In genomic region chr3:195954752-195955119, GRCh38 we compare ENCODE assay signal across 8 cellular contexts. TPM values are rescaled to one million over a fixed set of nuclear protein-coding genes. Genes with fewer than 3 reads are reported as not detected.
DNase-seq lines count a peak whose midpoint lies in the region; ATAC-seq and TF ChIP-seq lines count a peak whose summit lies in the region.
"Not testable (repeated sequence)": the region's sequence is repeated elsewhere in the genome, so short reads cannot be mapped to it uniquely, and the experiment has no call there.

No MANE protein-coding gene starts in this region.

- H3K36me3 ChIP-seq in ascending aorta = peaks cover 0 to 11% of the 10 kb centered on the region in 2 donors
- H3K36me3 ChIP-seq in heart left ventricle = peaks cover 0 to 20% (median 12%) of the 10 kb centered on the region in 9 donors
- peaks cover 0 to 15% (median 7%) of the 10 kb centered on the region in 4 donors for H3K36me3 ChIP-seq in stomach

- WGBS in heart left ventricle, 4 donors = 1 to 2% methylated on average over 6 to 12 of the region's 27 CpGs; no CpG with 5 or more reads in 2 of the 4 donors
- 0 to 2% (median 1%) methylated on average over 9 to 15 of the region's 27 CpGs; no CpG with 5 or more reads in 1 of the 5 donors for WGBS in stomach, 5 donors

- peak overlapping the region; percentile 26 to 62 for H3K4me3 ChIP-seq in ascending aorta
- peak overlapping the region in 9 of 12 donors; percentile 28 to 58 (median 50) for H3K4me3 ChIP-seq in heart left ventricle
- peak overlapping the region; percentile 42 to 50 (median 42) for H3K4me3 ChIP-seq in stomach

- not testable (repeated sequence) for H3K27ac Mint-ChIP-seq in activated B cell treated with CpG ODN at 0.5 μM for 24 hours

- POLR2A ChIA-PET in activated B cell treated with CpG ODN at 0.5 μM for 24 hours (lab: Charles Lee) = not testable (repeated sequence)

- H3K4me1 ChIP-seq in ascending aorta = not testable (repeated sequence)
- peaks cover 0 to 14% (median 1%) of the 10 kb centered on the region in 12 donors for H3K4me1 ChIP-seq in heart left ventricle
- peaks cover 0 to 14% (median 4%) of the 10 kb centered on the region in 4 donors for H3K4me1 ChIP-seq in stomach

- peak overlapping the region; percentile 28 for H3K4me3 Mint-ChIP-seq in activated B cell treated with CpG ODN at 0.5 μM for 24 hours

- not testable (repeated sequence) for TF ChIP-seq CTCF in activated B cell treated with CpG ODN at 0.5 μM for 24 hours (IDR thresholded peaks at IDR 0.05); ascending aorta (IDR thresholded peaks at IDR 0.05); heart left ventricle (IDR thresholded peaks at IDR 0.05); omental fat pad (IDR thresholded peaks at IDR 0.05); stomach (IDR thresholded peaks at IDR 0.05)

- not testable (repeated sequence) for H3K27ac ChIP-seq in ascending aorta
- peak overlapping the region in 2 of 12 donors; percentile 19 to 33 for H3K27ac ChIP-seq in heart left ventricle
- H3K27ac ChIP-seq in stomach = peak overlapping the region in 4 of 5 donors; percentile 68 to 81 (median 74)

- not testable (repeated sequence) for H3K9me3 ChIP-seq in ascending aorta, heart left ventricle, stomach

- H3K27me3 ChIP-seq in ascending aorta, heart left ventricle, stomach: not testable (repeated sequence)

- TF ChIP-seq POLR2A in heart left ventricle (IDR thresholded peaks at IDR 0.05); stomach (IDR thresholded peaks at IDR 0.05): not testable (repeated sequence)

- not testable (repeated sequence) for DNase-seq in activated B cell treated with CpG ODN at 0.5 μM for 24 hours; ascending aorta (ENCODE audit: low spot score in 2 of 2); heart left ventricle; omental fat pad (ENCODE audit: low spot score); stomach

- ATAC-seq in GM18502 (IDR thresholded peaks at IDR 0.05; ENCODE audit: poor library complexity, unreplicated experiment) = peak; percentile 52
- peak; percentile 45 for ATAC-seq in GM21825 (IDR thresholded peaks at IDR 0.05; ENCODE audit: unreplicated experiment)
- ATAC-seq in HG03439 (IDR thresholded peaks at IDR 0.05; ENCODE audit: unreplicated experiment) = peak; percentile 56
- ATAC-seq in activated B cell treated with CpG ODN at 0.5 μM for 24 hours (ENCODE audit: low read depth) = peak; percentile 54
- ATAC-seq in heart left ventricle = peak in 3 of 4 donors; percentile 38 to 48 (median 41)
- ATAC-seq in omental fat pad (ENCODE audit: low FRiP score) = peak; percentile 28

- not testable (repeated sequence) for H3K9me3 Mint-ChIP-seq in activated B cell treated with CpG ODN at 0.5 μM for 24 hours

- TF ChIP-seq EP300 in stomach (IDR thresholded peaks at IDR 0.05) = not testable (repeated sequence)

- H3K27me3 Mint-ChIP-seq in activated B cell treated with CpG ODN at 0.5 μM for 24 hours = not testable (repeated sequence)

- CTCF ChIA-PET in activated B cell treated with CpG ODN at 0.5 μM for 24 hours (lab: Charles Lee) = not testable (repeated sequence)

- H3K4me1 Mint-ChIP-seq in activated B cell treated with CpG ODN at 0.5 μM for 24 hours = peaks cover 13% of the 10 kb centered on the region

- peaks cover 24% of the 10 kb centered on the region for H3K36me3 Mint-ChIP-seq in activated B cell treated with CpG ODN at 0.5 μM for 24 hours (ENCODE audit: low read depth)

- intact Hi-C loops in activated B cell treated with CpG ODN at 0.5 μM for 24 hours (cut with micrococcal nuclease); ascending aorta (cut with DNase I); heart left ventricle (cut with DNase I); stomach (cut with DNase I; ENCODE audit: low total_unique reads): not testable (repeated sequence)

RNA-seq across cellular contexts. Expression of gene TNK2, which starts 46.4 kb away (rescaled TPM):
- total RNA-seq in activated B cell treated with CpG ODN at 0.5 μM for 24 hours = 108 and 132 TPM in 2 replicates
- 164 TPM for total RNA-seq in ascending aorta
- total RNA-seq in heart left ventricle = 10 to 100 TPM; 13.5 to 59.7 (median 28.7) TPM
- 10 to 100 TPM; 27.2 to 31.5 TPM for polyA plus RNA-seq in heart left ventricle
- 10 to 100 TPM; 12.6 to 26.6 (median 15.6) TPM for total RNA-seq in omental fat pad
- total RNA-seq in stomach = 100 to 1,000 TPM in 1 of 5 donors, 10 to 100 TPM in 3, 1 to 10 TPM in 1; 6.1 to 431 (median 42.6) TPM
- 10 to 100 TPM; 20.1 to 42.7 (median 34.5) TPM for polyA plus RNA-seq in stomach
